Comparison of ENCODE assay signal across 8 cellular contexts in the genomic region with DNA sequence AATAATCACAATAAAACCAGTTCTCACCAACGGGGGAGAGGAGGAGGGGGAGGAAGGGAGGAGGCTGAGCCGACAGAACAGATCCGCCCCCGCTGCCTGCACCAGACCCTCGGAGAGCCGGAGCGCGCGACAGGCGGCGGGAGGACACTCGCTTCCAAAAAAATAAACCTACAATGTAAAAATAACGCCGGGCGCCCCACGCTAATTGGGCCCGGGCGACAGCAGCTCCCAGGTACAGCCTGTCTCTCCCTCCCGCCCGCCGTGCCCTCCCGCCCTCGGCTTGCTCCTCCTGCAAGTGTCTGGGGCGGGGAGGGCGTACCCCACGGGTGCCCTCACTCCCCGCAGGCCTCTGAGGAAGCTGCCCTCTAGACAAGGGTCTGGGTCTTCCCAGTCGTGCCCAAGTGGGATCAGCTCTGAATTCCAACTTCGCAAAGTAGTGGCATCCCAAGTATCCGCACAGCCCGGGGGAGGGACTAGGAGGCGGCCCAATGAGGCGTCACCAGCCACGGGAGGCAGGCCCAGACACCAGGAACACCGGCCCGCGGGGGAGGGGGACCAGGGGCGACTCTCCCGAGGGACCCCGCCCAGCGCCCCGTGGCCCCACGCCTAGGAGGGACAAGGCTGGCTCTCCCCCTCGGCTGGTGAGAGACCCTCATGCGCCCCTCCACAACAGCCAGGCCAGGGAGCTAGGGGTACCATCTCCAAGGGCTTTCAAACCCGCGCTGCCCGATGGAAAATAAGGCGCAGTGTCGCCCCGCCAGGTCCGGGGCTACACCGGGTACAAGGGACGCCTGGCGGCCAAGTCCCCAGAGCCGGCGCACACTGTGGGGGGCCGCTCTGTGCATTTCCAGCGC. TPM values are rescaled to one million over a fixed set of nuclear protein-coding genes. Genes with fewer than 3 reads are reported as not detected.
DNase-seq lines count a peak whose midpoint lies in the region; ATAC-seq, FAIRE-seq and TF ChIP-seq lines count a peak whose summit lies in the region.

No MANE protein-coding gene starts in this region.

- FAIRE-seq in GM12891 (lab: Jason Lieb, UNC), result peak; percentile 87

- H3K27ac ChIP-seq in brain microvascular endothelial cell (peak overlapping the region; percentile 61), gastrocnemius medialis (peak overlapping the region; percentile 98 to 100 (median 98))

- in situ Hi-C loops in brain microvascular endothelial cell (cut with HindIII; ENCODE audit: low pct_ligation_motif_present, low sequenced_read_pairs), result no loop called here
- in situ Hi-C loops in gastrocnemius medialis (cut with MboI; ENCODE audit: low sequenced_read_pairs in 4 of 4), result no loop called here

- intact Hi-C loops in gastrocnemius medialis (cut with DNase I; ENCODE audit: low total_unique reads), result loop anchor here (2.0 to 5.0 kb wide), 4 partner anchors 48 to 198 kb away; no protein-coding TSS in a partner anchor

- H3K4me3 ChIP-seq in brain microvascular endothelial cell (ENCODE audit: low read depth, low read length) (peak overlapping the region; percentile 82), iPS-15b (ENCODE audit: low read depth, low read length) (peak overlapping the region; percentile 82), gastrocnemius medialis (peak overlapping the region; percentile 91 to 95 (median 92))

- DNase-seq in GM12891 (ENCODE audit: insufficient read length, low spot score) (peak; percentile 73), NCI-H146 (lab: John Stamatoyannopoulos, UW) (peak; percentile 69), UCSD-AML1 (lab: John Stamatoyannopoulos, UW; ENCODE audit: unreplicated experiment) (peak; percentile 80), brain microvascular endothelial cell (peak; percentile 70), gastrocnemius medialis (peak; percentile 80 to 81), GF-D8 (lab: John Stamatoyannopoulos, UW) (no peak)

- peak; percentile 38 for ATAC-seq in HG02610 (IDR thresholded peaks at IDR 0.05; ENCODE audit: unreplicated experiment)
- ATAC-seq in gastrocnemius medialis, result peak; percentile 70 to 80

- H3K4me1 ChIP-seq in iPS-15b (ENCODE audit: control insufficient read depth, insufficient read depth, low read length) (peaks cover 26% of the 10 kb centered on the region), gastrocnemius medialis (peaks cover 28 to 45% of the 10 kb centered on the region in 2 donors)

- H3K9me3 ChIP-seq in iPS-15b (ENCODE audit: control insufficient read depth, insufficient read depth, low read length) (no peaks in the 10 kb centered on the region), gastrocnemius medialis (no peaks in the 10 kb centered on the region)

- H3K9ac ChIP-seq in iPS-15b (ENCODE audit: low read depth, low read length), result peak overlapping the region; percentile 76

- TF ChIP-seq CTCF in brain microvascular endothelial cell (IDR thresholded peaks at IDR 0.05; ENCODE audit: low read depth, low read length, missing control alignments) (no peak), gastrocnemius medialis (IDR thresholded peaks at IDR 0.05 in 4 of 5, conservative IDR thresholded peaks at IDR 0.05 in 1 of 5) (peak in 1 of 5 experiments; percentile 37)

- H3K36me3 ChIP-seq in brain microvascular endothelial cell (replicated peaks) (no peaks in the 10 kb centered on the region), iPS-15b (ENCODE audit: control insufficient read depth, insufficient read depth, low read length) (peaks cover 5% of the 10 kb centered on the region), gastrocnemius medialis (no peaks in the 10 kb centered on the region)

- TF ChIP-seq POLR2A in GM12891 (IDR thresholded peaks at IDR 0.05; ENCODE audit: low read depth, low read length) (no peak; the same call in 1 of the 2 replicates), gastrocnemius medialis (IDR thresholded peaks at IDR 0.05) (peak; percentile 69 to 76)

- no peaks in the 10 kb centered on the region for H3K27me3 ChIP-seq in brain microvascular endothelial cell (replicated peaks)
- H3K27me3 ChIP-seq in iPS-15b (ENCODE audit: control insufficient read depth, insufficient read depth, low read length), result no peaks in the 10 kb centered on the region
- no peaks in the 10 kb centered on the region for H3K27me3 ChIP-seq in gastrocnemius medialis

TF ChIP-seq in GM12891, 5 proteins besides CTCF, POLR2A, EP300 and RAD21:
- no peak for TF ChIP-seq PAX5 (IDR thresholded peaks at IDR 0.05; ENCODE audit: insufficient read depth, low read length, severe bottlenecking)

RNA-seq across cellular contexts. Expression of a gene that starts 1.0 kb away (rescaled TPM):
- 66.2 TPM for polyA plus RNA-seq in GM12891 (2012; ENCODE audit: low read depth, missing spikeins)
- 100 to 1,000 TPM in 2 of 4 donors, 10 to 100 TPM in 2; 37.7 to 123 (median 105) TPM for total RNA-seq in gastrocnemius medialis
